20 cellular contexts compared by ENCODE assay signal in genomic region chr4:2946812-2947600, GRCh38. TPM values are rescaled to one million over a fixed set of nuclear protein-coding genes. Genes with fewer than 3 reads are reported as not detected.
DNase-seq lines count a peak whose midpoint lies in the region; ATAC-seq, FAIRE-seq and TF ChIP-seq lines count a peak whose summit lies in the region.
"Had no signal": no experiment of that assay in that cellular context is flagged by ENCODE, and none has a peak within 500 bp of the region (broad histone marks: within the 10 kb centered on the region; RNA-seq: fewer than 3 reads in every experiment).

No MANE protein-coding gene starts in this region.

- intact Hi-C loops in K562 (cut with micrococcal nuclease) (no loop called here), sigmoid colon (cut with DNase I) (no loop called here)

- H3K27me3 ChIP-seq in K562 (ENCODE audit: control insufficient read depth in 2 of 2, insufficient read depth in 2 of 2, low read length in 2 of 2) (no peaks in the 10 kb centered on the region), sigmoid colon (no peaks in the 10 kb centered on the region)
- H3K27me3 ChIP-seq: cardiac muscle cell had no signal

- no peak for TF ChIP-seq RAD21 in K562 (CRISPR knock-in tag; conservative IDR thresholded peaks at IDR 0.05 in 1 of 2, IDR thresholded peaks at IDR 0.05 in 1 of 2)

- no peak for FAIRE-seq in GM12892 (lab: Jason Lieb, UNC)
- FAIRE-seq in K562 (lab: Jason Lieb, UNC) = no peak
- FAIRE-seq: A549, RCC 7860 had no signal

- peak; percentile 22; the same call in 1 of the 2 replicates for TF ChIP-seq POLR2A in GM12892 (IDR thresholded peaks at IDR 0.05; ENCODE audit: low read depth, low read length)
- no peak for TF ChIP-seq POLR2A in K562 (conservative IDR thresholded peaks at IDR 0.05)
- TF ChIP-seq POLR2A in sigmoid colon (IDR thresholded peaks at IDR 0.05) = no peak

- in situ Hi-C loops in K562 (cut with MboI) = no loop called here

- H3K36me3 ChIP-seq in K562 (ENCODE audit: control insufficient read depth, insufficient read depth, low read length) (peaks cover 96% of the 10 kb centered on the region), sigmoid colon (peaks cover 51 to 100% (median 66%) of the 10 kb centered on the region in 4 donors)

- no peak overlapping the region for H3K27ac ChIP-seq in K562 (ENCODE audit: extremely low read depth, low read depth, low read length)
- no peak overlapping the region for H3K27ac ChIP-seq in sigmoid colon
- H3K27ac ChIP-seq: A549, cardiac muscle cell had no signal

- H3K9me1 ChIP-seq in K562 (ENCODE audit: control insufficient read depth, insufficient read depth, low read length) = no peaks in the 10 kb centered on the region

- ATAC-seq in K562 = no peak
- ATAC-seq: A549 had no signal

- no peaks in the 10 kb centered on the region for H3K79me2 ChIP-seq in K562 (ENCODE audit: control insufficient read depth, insufficient read depth, low read length)

- 95% methylated on average over 15 of the region's 19 CpGs for whole genome bisulfite sequencing in K562 (ENCODE audit: insufficient coverage, low coverage, missing lambda C conversion rate)
- WGBS in sigmoid colon, 2 donors = 84 to 94% methylated on average over 19 of the region's 19 CpGs

- POLR2A ChIA-PET in K562 (lab: Yijun Ruan, JAX) = interaction anchor here (0.6 to 2.3 kb wide), 4 partner anchors 9 to 208 kb away, joined by 3 to 9 read pairs (median 4); partner anchors contain the start of genes GRK4 and NOP14

- TF ChIP-seq CTCF in K562 (IDR thresholded peaks at IDR 0.05 in 2 of 3, conservative IDR thresholded peaks at IDR 0.05 in 1 of 3; ENCODE audit: insufficient read depth in 2 of 3, low read depth in 1 of 3, low read length in 3 of 3) (no peak), sigmoid colon (IDR thresholded peaks at IDR 0.05) (no peak)

- TF ChIP-seq EP300 in K562 (IDR thresholded peaks at IDR 0.05; ENCODE audit: low read length) = no peak
- TF ChIP-seq EP300 in sigmoid colon (IDR thresholded peaks at IDR 0.05) = no peak

- CTCF ChIA-PET in K562 (lab: Yijun Ruan, JAX; ENCODE audit: low intra/inter-chr PET ratio) = no interaction called here

- peak; percentile 53 for DNase-seq in activated effector memory CD4-positive, alpha-beta T cell treated with anti-CD3 and anti-CD28 coated beads, Interleukin-2, amount 50 U/mL, for 16 hours
- DNase-seq in activated effector memory CD4-positive, alpha-beta T cell treated with Interleukin-2 at 50 U/mL for 16 hours = no peak
- no peak for DNase-seq in GM12892 (ENCODE audit: insufficient read length)
- no peak for DNase-seq in K562 (ENCODE audit: extremely low read depth in 1 of 4, low spot score in 3 of 4)
- peak; percentile 64 for DNase-seq in sigmoid colon
- DNase-seq in DMS53 treated with DMSO at 0.1 percent for 48 hours (lab: John Stamatoyannopoulos, UW; ENCODE audit: unreplicated experiment) = no peak
- no peak for DNase-seq in amygdala (lab: John Stamatoyannopoulos, UW)
- DNase-seq in T1000 (lab: John Stamatoyannopoulos, UW) = no peak
- DNase-seq: activated CD4-positive, alpha-beta T cell treated with anti-CD3 and anti-CD28 coated beads for 1 hour; GF-D8; GOT3; islet precursor cell; NCI-H1694 treated with DMSO at 0.1 percent for 48 hours; NCI-H524 treated with DMSO at 0.1 percent for 48 hours; substantia nigra; T-helper 1 cell had no signal

- H2AFZ ChIP-seq in K562 (ENCODE audit: low read depth, low read length) = no peak overlapping the region

- H3K4me3 ChIP-seq in K562 (no peak overlapping the region), sigmoid colon (no peak overlapping the region)
- H3K4me3 ChIP-seq: A549, cardiac muscle cell, lung had no signal

- no peak overlapping the region; a peak in 1 of 4 replicates for H3K9ac ChIP-seq in K562 (ENCODE audit: insufficient read depth in 1 of 2, low read depth in 2 of 2, low read length in 2 of 2)

- H4K20me1 ChIP-seq in K562 (replicated peaks; ENCODE audit: control insufficient read depth, insufficient read depth, low read length) = 0 out of 2 replicates have a peak, but pooled peaks cover 6% of the 10 kb centered on the region

- no peak overlapping the region for H3K4me2 ChIP-seq in K562 (ENCODE audit: insufficient read depth, low read length)
- H3K4me2 ChIP-seq: A549 had no signal

- H3K4me1 ChIP-seq in K562 (replicated peaks in 1 of 2; ENCODE audit: control insufficient read depth in 2 of 2, insufficient read depth in 2 of 2, low read length in 2 of 2) (no peaks in the 10 kb centered on the region; a peak in 1 of 5 replicates), sigmoid colon (no peaks in the 10 kb centered on the region)
- H3K4me1 ChIP-seq: A549 had no signal

- BruUV-seq in K562 (replicated peaks; lab: Mats Ljungman, UMichigan) = no TSS peak

- H3K9me3 ChIP-seq in K562 (replicated peaks; ENCODE audit: control insufficient read depth, insufficient read depth, low read depth, low read length) = no peaks in the 10 kb centered on the region
- no peaks in the 10 kb centered on the region for H3K9me3 ChIP-seq in sigmoid colon
- H3K9me3 ChIP-seq: A549 had no signal

TF ChIP-seq in K562, 482 proteins besides CTCF, POLR2A, EP300 and RAD21 (continues in another document):
- TF ChIP-seq ZNF561 (CRISPR knock-in tag; conservative IDR thresholded peaks at IDR 0.05) = no peak
- TF ChIP-seq E2F3 (CRISPR knock-in tag; IDR thresholded peaks at IDR 0.05) = no peak
- no peak for TF ChIP-seq KLF10 (CRISPR knock-in tag; IDR thresholded peaks at IDR 0.05)
- TF ChIP-seq RNF219 (CRISPR knock-in tag; IDR thresholded peaks at IDR 0.05) = no peak
- TF ChIP-seq POLR2B (IDR thresholded peaks at IDR 0.05; ENCODE audit: low read depth, partially characterized antibody) = no peak
- TF ChIP-seq PHB2 (IDR thresholded peaks at IDR 0.05; ENCODE audit: low read depth) = no peak

RNA-seq across cellular contexts. Expression of gene NOP14, which starts 16.2 kb away (rescaled TPM):
- polyA plus RNA-seq in GM12892 (2012; ENCODE audit: missing spikeins) = 36.9 TPM
- 31.1 and 38.1 TPM in 2 replicates for total RNA-seq in K562 (2011; cell fraction: chromatin; rRNA removed; ENCODE audit: low replicate concordance)
- total RNA-seq in K562 (2011; cell fraction: nucleolus; rRNA removed) = 16.3 and 18.0 TPM in 2 replicates
- 15.6 and 17.2 TPM in 2 replicates for total RNA-seq in K562 (2011; cell fraction: nucleoplasm; rRNA removed)
- total RNA-seq in K562 (2014; rRNA removed) (50.9 and 56.1 TPM in 2 replicates), K562 (2014; rRNA removed; fragmentation: Illumina TruSeq; extraction: Trizol) (53.8 and 55.0 TPM in 2 replicates), K562 (2015; rRNA removed; fragmentation: Illumina TruSeq; extraction: Trizol) (61.1 and 61.7 TPM in 2 replicates), K562 (2021) (69.8 and 76.0 TPM in 2 replicates), sigmoid colon (10 to 100 TPM; 12.5 to 19.1 (median 15.1) TPM)
- polyA plus RNA-seq in K562 (2011; rRNA removed) (13.4 and 15.2 TPM in 2 replicates), K562 (2014; fragmentation: Illumina TruSeq; extraction: Trizol) (62.1 and 62.4 TPM in 2 replicates), K562 (2014; fragmentation: Nextera tagmentation; extraction: Ambion mirVana) (10 to 100 TPM; 12.7 to 12.9 TPM), K562 (2014; rRNA removed) (30.1 and 33.3 TPM in 2 replicates), sigmoid colon (10 to 100 TPM; 10.4 to 26.0 (median 12.6) TPM)
- 9.5 and 9.6 TPM in 2 replicates for polyA plus RNA-seq in K562 (2011; cell fraction: cytosol; rRNA removed)
- polyA plus RNA-seq in K562 (2011; cell fraction: nucleus; rRNA removed) = 22.6 and 28.3 TPM in 2 replicates
- polyA plus RNA-seq in K562 (2012) = 43.6 and 52.5 TPM in 2 replicates
- polyA minus RNA-seq in K562 (2011; rRNA and poly(A)+ RNA removed) = 32.6 and 36.6 TPM in 2 replicates
- polyA minus RNA-seq in K562 (2011; cell fraction: cytosol; rRNA and poly(A)+ RNA removed) = 25.7 and 27.8 TPM in 2 replicates
- 11.3 and 11.9 TPM in 2 replicates for polyA minus RNA-seq in K562 (2011; cell fraction: nucleus; rRNA and poly(A)+ RNA removed)

RNA-seq across cellular contexts. Expression of gene GRK4, which starts 16.4 kb away (rescaled TPM):
- 3.7 TPM for polyA plus RNA-seq in GM12892 (2012; ENCODE audit: missing spikeins)
- total RNA-seq in K562 (2011; cell fraction: chromatin; rRNA removed; ENCODE audit: low replicate concordance) = 7.9 and 8.5 TPM in 2 replicates
- total RNA-seq in K562 (2011; cell fraction: nucleolus; rRNA removed) = 6.2 and 7.8 TPM in 2 replicates
- 7.3 and 8.0 TPM in 2 replicates for total RNA-seq in K562 (2011; cell fraction: nucleoplasm; rRNA removed)
- total RNA-seq in K562 (2014; rRNA removed) = 2.5 and 3.1 TPM in 2 replicates
- 4.5 and 4.6 TPM in 2 replicates for total RNA-seq in K562 (2014; rRNA removed; fragmentation: Illumina TruSeq; extraction: Trizol)
- total RNA-seq in K562 (2015; rRNA removed; fragmentation: Illumina TruSeq; extraction: Trizol) = 3.3 and 3.6 TPM in 2 replicates
- total RNA-seq in K562 (2021) = 4.8 and 4.9 TPM in 2 replicates
- 3.3 and 4.0 TPM in 2 replicates for polyA plus RNA-seq in K562 (2011; rRNA removed)
- 2.0 and 3.8 TPM in 2 replicates for polyA plus RNA-seq in K562 (2011; cell fraction: cytosol; rRNA removed)
- polyA plus RNA-seq in K562 (2011; cell fraction: nucleus; rRNA removed) = 2.5 and 2.9 TPM in 2 replicates
- polyA plus RNA-seq in K562 (2012) = 3.1 and 3.7 TPM in 2 replicates
- polyA plus RNA-seq in K562 (2014; fragmentation: Illumina TruSeq; extraction: Trizol) = 2.6 and 3.0 TPM in 2 replicates
- 1 to 10 TPM; 1.1 to 1.2 TPM for polyA plus RNA-seq in K562 (2014; fragmentation: Nextera tagmentation; extraction: Ambion mirVana)
- 2.6 and 2.9 TPM in 2 replicates for polyA plus RNA-seq in K562 (2014; rRNA removed)
- 3.0 and 3.2 TPM in 2 replicates for polyA minus RNA-seq in K562 (2011; rRNA and poly(A)+ RNA removed)
- 2.3 and 2.4 TPM in 2 replicates for polyA minus RNA-seq in K562 (2011; cell fraction: cytosol; rRNA and poly(A)+ RNA removed)
- polyA minus RNA-seq in K562 (2011; cell fraction: nucleus; rRNA and poly(A)+ RNA removed) = 1.9 and 3.2 TPM in 2 replicates
- total RNA-seq in sigmoid colon = 10 to 100 TPM in 1 of 4 donors, 1 to 10 TPM in 3; 3.9 to 10.2 (median 6.7) TPM
- 1 to 10 TPM in 2 of 3 donors, under 1 TPM in 1; 0.60 to 1.6 (median 1.4) TPM for polyA plus RNA-seq in sigmoid colon

Comparison
In these comparisons a context has a peak if more than half of its experiments do, and no peak if none do; other contexts are left out.
1. DNase-seq: peak in activated effector memory CD4-positive, alpha-beta T cell treated with anti-CD3 and anti-CD28 coated beads, Interleukin-2, amount 50 U/mL, for 16 hours (single experiment) and sigmoid colon (single experiment); none in activated effector memory CD4-positive, alpha-beta T cell treated with Interleukin-2 at 50 U/mL for 16 hours (single experiment), GM12892 (single experiment), K562 (0 of 4), DMS53 treated with DMSO at 0.1 percent for 48 hours (single experiment), amygdala (0 of 56) and T1000 (single experiment).